Comparison of ENCODE assay signal across 1 cellular context in the genomic region with DNA sequence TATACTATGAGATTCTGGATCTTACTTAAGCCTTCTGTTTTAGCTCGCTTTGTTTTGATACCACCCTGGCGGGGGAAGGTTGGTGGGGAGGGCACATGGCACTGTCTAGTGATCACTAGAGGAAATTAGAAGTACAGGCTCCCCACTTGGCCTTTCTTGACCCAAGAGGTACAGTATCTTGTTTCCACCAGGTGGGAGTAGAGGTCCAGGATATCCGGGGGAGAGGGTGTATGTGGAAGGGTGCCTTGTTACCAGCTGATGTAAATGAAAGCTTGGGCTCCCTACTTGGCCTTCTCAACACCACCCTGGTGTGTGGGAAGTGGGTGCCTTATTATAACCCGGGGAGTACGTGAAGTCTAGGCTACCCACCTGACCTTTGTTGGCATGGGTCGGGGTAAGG.
TF ChIP-seq lines count a peak whose summit lies in the region.

No MANE protein-coding gene starts in this region.

TF ChIP-seq in K562, 482 proteins besides CTCF, POLR2A, EP300 and RAD21 (continued from another document):
- TF ChIP-seq ADNP (tag; IDR thresholded peaks at IDR 0.05) (no peak), MTA3 (IDR thresholded peaks at IDR 0.05; ENCODE audit: borderline replicate concordance) (no peak)
